ENCODE assay signal across 1 cellular context in genomic region chr11:78188012-78188808, GRCh38.
A peak's percentile ranks its signal among the peaks of the same experiment; 100 is the strongest.
TF ChIP-seq lines count a peak whose summit lies in the region.

KCTD21 (minus strand) TSS chr11:78188626; CDS start chr11:78174554, 14,072 bp downstream.

TF ChIP-seq in HEK293, 187 proteins besides CTCF, POLR2A, EP300 and RAD21 (continued from another document):
- TF ChIP-seq, protein P1, sequence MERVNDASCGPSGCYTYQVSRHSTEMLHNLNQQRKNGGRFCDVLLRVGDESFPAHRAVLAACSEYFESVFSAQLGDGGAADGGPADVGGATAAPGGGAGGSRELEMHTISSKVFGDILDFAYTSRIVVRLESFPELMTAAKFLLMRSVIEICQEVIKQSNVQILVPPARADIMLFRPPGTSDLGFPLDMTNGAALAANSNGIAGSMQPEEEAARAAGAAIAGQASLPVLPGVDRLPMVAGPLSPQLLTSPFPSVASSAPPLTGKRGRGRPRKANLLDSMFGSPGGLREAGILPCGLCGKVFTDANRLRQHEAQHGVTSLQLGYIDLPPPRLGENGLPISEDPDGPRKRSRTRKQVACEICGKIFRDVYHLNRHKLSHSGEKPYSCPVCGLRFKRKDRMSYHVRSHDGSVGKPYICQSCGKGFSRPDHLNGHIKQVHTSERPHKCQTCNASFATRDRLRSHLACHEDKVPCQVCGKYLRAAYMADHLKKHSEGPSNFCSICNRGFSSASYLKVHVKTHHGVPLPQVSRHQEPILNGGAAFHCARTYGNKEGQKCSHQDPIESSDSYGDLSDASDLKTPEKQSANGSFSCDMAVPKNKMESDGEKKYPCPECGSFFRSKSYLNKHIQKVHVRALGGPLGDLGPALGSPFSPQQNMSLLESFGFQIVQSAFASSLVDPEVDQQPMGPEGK (tag by site-specific recombination; IDR thresholded peaks at IDR 0.05), result peak; percentile 84
- no peak for TF ChIP-seq MZF1 (tag by site-specific recombination; IDR thresholded peaks at IDR 0.05; ENCODE audit: borderline replicate concordance)
- no peak for TF ChIP-seq ZNF292 (tag by site-specific recombination; IDR thresholded peaks at IDR 0.05; ENCODE audit: borderline replicate concordance, low read depth)
- no peak for TF ChIP-seq ZNF214 (tag by site-specific recombination; IDR thresholded peaks at IDR 0.05; ENCODE audit: borderline replicate concordance)
- no peak for TF ChIP-seq ZNF133 (tag by site-specific recombination; IDR thresholded peaks at IDR 0.05)
- 0 out of 2 replicates have a peak, but pooled peaks have one; percentile 23 for TF ChIP-seq BCL11B (tag by site-specific recombination; IDR thresholded peaks at IDR 0.05; ENCODE audit: low read depth)
- TF ChIP-seq, protein P2, sequence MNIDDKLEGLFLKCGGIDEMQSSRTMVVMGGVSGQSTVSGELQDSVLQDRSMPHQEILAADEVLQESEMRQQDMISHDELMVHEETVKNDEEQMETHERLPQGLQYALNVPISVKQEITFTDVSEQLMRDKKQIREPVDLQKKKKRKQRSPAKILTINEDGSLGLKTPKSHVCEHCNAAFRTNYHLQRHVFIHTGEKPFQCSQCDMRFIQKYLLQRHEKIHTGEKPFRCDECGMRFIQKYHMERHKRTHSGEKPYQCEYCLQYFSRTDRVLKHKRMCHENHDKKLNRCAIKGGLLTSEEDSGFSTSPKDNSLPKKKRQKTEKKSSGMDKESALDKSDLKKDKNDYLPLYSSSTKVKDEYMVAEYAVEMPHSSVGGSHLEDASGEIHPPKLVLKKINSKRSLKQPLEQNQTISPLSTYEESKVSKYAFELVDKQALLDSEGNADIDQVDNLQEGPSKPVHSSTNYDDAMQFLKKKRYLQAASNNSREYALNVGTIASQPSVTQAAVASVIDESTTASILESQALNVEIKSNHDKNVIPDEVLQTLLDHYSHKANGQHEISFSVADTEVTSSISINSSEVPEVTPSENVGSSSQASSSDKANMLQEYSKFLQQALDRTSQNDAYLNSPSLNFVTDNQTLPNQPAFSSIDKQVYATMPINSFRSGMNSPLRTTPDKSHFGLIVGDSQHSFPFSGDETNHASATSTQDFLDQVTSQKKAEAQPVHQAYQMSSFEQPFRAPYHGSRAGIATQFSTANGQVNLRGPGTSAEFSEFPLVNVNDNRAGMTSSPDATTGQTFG (tag by site-specific recombination; IDR thresholded peaks at IDR 0.05; ENCODE audit: borderline replicate concordance), result no peak
- no peak for TF ChIP-seq ZNF776 (tag by site-specific recombination; IDR thresholded peaks at IDR 0.05; ENCODE audit: borderline replicate concordance)
- no peak for TF ChIP-seq ZNF211 (tag by site-specific recombination; IDR thresholded peaks at IDR 0.05; ENCODE audit: low read depth)
- no peak for TF ChIP-seq ZNF426 (tag by site-specific recombination; IDR thresholded peaks at IDR 0.05)
- no peak; the same call in 1 of the 2 replicates for TF ChIP-seq YY1 (tag by site-specific recombination; IDR thresholded peaks at IDR 0.05)
- peak; percentile 95 for TF ChIP-seq ZNF24 (tag by site-specific recombination; IDR thresholded peaks at IDR 0.05)
- TF ChIP-seq ZNF423 (tag by site-specific recombination; IDR thresholded peaks at IDR 0.05), result no peak; the same call in 1 of the 2 replicates
- TF ChIP-seq ZNF521 (tag by site-specific recombination; IDR thresholded peaks at IDR 0.05), result no peak
- TF ChIP-seq, protein P3, sequence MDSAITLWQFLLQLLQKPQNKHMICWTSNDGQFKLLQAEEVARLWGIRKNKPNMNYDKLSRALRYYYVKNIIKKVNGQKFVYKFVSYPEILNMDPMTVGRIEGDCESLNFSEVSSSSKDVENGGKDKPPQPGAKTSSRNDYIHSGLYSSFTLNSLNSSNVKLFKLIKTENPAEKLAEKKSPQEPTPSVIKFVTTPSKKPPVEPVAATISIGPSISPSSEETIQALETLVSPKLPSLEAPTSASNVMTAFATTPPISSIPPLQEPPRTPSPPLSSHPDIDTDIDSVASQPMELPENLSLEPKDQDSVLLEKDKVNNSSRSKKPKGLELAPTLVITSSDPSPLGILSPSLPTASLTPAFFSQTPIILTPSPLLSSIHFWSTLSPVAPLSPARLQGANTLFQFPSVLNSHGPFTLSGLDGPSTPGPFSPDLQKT (IDR thresholded peaks at IDR 0.05; ENCODE audit: borderline replicate concordance, low read depth, low read length), result no peak
- 0 out of 2 replicates have a peak, but pooled peaks have one; percentile 75 for TF ChIP-seq ZNF785 (tag by site-specific recombination; IDR thresholded peaks at IDR 0.05)
- TF ChIP-seq, protein P4, sequence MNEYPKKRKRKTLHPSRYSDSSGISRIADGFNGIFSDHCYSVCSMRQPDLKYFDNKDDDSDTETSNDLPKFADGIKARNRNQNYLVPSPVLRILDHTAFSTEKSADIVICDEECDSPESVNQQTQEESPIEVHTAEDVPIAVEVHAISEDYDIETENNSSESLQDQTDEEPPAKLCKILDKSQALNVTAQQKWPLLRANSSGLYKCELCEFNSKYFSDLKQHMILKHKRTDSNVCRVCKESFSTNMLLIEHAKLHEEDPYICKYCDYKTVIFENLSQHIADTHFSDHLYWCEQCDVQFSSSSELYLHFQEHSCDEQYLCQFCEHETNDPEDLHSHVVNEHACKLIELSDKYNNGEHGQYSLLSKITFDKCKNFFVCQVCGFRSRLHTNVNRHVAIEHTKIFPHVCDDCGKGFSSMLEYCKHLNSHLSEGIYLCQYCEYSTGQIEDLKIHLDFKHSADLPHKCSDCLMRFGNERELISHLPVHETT (tag by site-specific recombination; IDR thresholded peaks at IDR 0.05), result peak; percentile 74; the same call in 1 of the 2 replicates
- TF ChIP-seq ZNF629 (tag by site-specific recombination; IDR thresholded peaks at IDR 0.05), result peak; percentile 72
- no peak for TF ChIP-seq ZNF26 (tag by site-specific recombination; IDR thresholded peaks at IDR 0.05)
- TF ChIP-seq ZNF76 (tag by site-specific recombination; IDR thresholded peaks at IDR 0.05; ENCODE audit: borderline replicate concordance, low read depth), result peak; percentile 95
- TF ChIP-seq ZNF138 (tag by site-specific recombination; IDR thresholded peaks at IDR 0.05; ENCODE audit: borderline replicate concordance), result no peak
- peak; percentile 90 for TF ChIP-seq ZEB2 (tag by site-specific recombination; IDR thresholded peaks at IDR 0.05)
- TF ChIP-seq ZNF341 (tag by site-specific recombination; IDR thresholded peaks at IDR 0.05; ENCODE audit: low read depth), result peak; percentile 96
- no peak for TF ChIP-seq ZNF221 (tag by site-specific recombination; IDR thresholded peaks at IDR 0.05; ENCODE audit: borderline replicate concordance)
- no peak for TF ChIP-seq SALL2 (tag by site-specific recombination; IDR thresholded peaks at IDR 0.05; ENCODE audit: borderline replicate concordance)
- TF ChIP-seq ZNF747 (tag by site-specific recombination; IDR thresholded peaks at IDR 0.05), result no peak
- TF ChIP-seq, protein P5, sequence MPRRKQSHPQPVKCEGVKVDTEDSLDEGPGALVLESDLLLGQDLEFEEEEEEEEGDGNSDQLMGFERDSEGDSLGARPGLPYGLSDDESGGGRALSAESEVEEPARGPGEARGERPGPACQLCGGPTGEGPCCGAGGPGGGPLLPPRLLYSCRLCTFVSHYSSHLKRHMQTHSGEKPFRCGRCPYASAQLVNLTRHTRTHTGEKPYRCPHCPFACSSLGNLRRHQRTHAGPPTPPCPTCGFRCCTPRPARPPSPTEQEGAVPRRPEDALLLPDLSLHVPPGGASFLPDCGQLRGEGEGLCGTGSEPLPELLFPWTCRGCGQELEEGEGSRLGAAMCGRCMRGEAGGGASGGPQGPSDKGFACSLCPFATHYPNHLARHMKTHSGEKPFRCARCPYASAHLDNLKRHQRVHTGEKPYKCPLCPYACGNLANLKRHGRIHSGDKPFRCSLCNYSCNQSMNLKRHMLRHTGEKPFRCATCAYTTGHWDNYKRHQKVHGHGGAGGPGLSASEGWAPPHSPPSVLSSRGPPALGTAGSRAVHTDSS (tag by site-specific recombination; IDR thresholded peaks at IDR 0.05), result no peak
- no peak for TF ChIP-seq ZNF266 (tag by site-specific recombination; IDR thresholded peaks at IDR 0.05; ENCODE audit: low read depth)
- TF ChIP-seq PRDM2 (tag by site-specific recombination; IDR thresholded peaks at IDR 0.05; ENCODE audit: borderline replicate concordance), result no peak
- TF ChIP-seq ZBTB17 (tag by site-specific recombination; IDR thresholded peaks at IDR 0.05), result peak; percentile 97
- TF ChIP-seq ZBTB20 (tag by site-specific recombination; IDR thresholded peaks at IDR 0.05), result 0 out of 2 replicates have a peak, but pooled peaks have one; percentile 19
- no peak for TF ChIP-seq GLIS2 (tag by site-specific recombination; IDR thresholded peaks at IDR 0.05)
- no peak for TF ChIP-seq PRDM1 (tag by site-specific recombination; IDR thresholded peaks at IDR 0.05)
- TF ChIP-seq ZNF114 (tag by site-specific recombination; IDR thresholded peaks at IDR 0.05), result no peak
